In the genomic region with DNA sequence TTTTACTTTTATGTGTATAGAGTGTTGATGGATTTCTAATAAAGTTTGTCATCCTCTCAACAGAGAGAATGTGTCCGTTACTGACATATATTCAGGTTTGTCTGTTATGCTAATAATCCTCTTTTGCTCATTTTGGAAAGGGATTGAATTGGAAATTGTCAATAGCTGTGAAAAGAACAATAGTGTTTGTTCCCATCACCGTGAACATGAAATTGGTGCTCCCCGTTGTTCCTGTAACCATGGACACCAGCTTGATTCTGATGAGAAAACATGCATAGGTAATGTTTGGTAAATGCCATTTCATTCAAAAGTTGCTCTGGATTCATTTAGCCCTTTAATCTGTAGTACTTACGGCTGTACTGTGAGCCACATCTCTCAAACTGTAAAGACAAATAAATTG, we compare ENCODE assay signal across 23 cellular contexts.
"Had no signal": no experiment of that assay in that cellular context is flagged by ENCODE, and none has a peak within 500 bp of the region (broad histone marks: within the 10 kb centered on the region; RNA-seq: fewer than 3 reads in every experiment).

No MANE protein-coding gene starts in this region.

- H3K4me3 ChIP-seq: body of pancreas, left ventricle myocardium inferior, thyroid gland, upper lobe of right lung had no signal

- H3K9me3 ChIP-seq: body of pancreas, left ventricle myocardium inferior, neutrophil, thyroid gland, upper lobe of right lung had no signal

- H3K4me1 ChIP-seq: body of pancreas, left ventricle myocardium inferior, parathyroid adenoma, upper lobe of right lung had no signal

- H3K27ac ChIP-seq: body of pancreas, left ventricle myocardium inferior, neutrophil, parathyroid adenoma, thyroid gland, upper lobe of right lung had no signal

- ATAC-seq: activated CD4-positive, alpha-beta T cell treated with anti-CD3 and anti-CD28 coated beads for 36 hours; body of pancreas; esophagus mucosa; natural killer cell; right cardiac atrium; T-helper 17 cell; upper lobe of right lung had no signal

- H2AFZ ChIP-seq: parathyroid adenoma had no signal

- H3K36me3 ChIP-seq: left ventricle myocardium inferior, neutrophil, thyroid gland, upper lobe of right lung had no signal

- H3K9ac ChIP-seq: parathyroid adenoma had no signal

- H3K27me3 ChIP-seq: body of pancreas, neutrophil, thyroid gland, upper lobe of right lung had no signal

- DNase-seq: activated B cell treated with CpG ODN at 0.5 μM for 24 hours; activated CD4-positive, alpha-beta T cell treated with anti-CD3 and anti-CD28 coated beads for 36 hours; activated CD4-positive, alpha-beta T cell treated with anti-CD3 and anti-CD28 coated beads, Interleukin-2, amount 50 U/mL, for 48 hours; activated naive CD4-positive, alpha-beta T cell treated with anti-CD3 and anti-CD28 coated beads for 36 hours; activated T-cell treated with anti-CD3 and anti-CD28 coated beads, Interleukin-2, amount 50 U/mL, for 48 hours; amygdala; body of pancreas; dermis blood vessel endothelial cell; effector memory CD4-positive, alpha-beta T cell; hippocampal formation; left ventricle myocardium inferior; midbrain; natural killer cell; right cardiac atrium; stimulated activated CD4-positive, alpha-beta T cell treated with anti-CD3 and anti-CD28 coated beads, Interleukin-12 subunit alpha, Interleukin-12 subunit beta, amount 100 ng/mL, for 4 hours; stimulated activated CD4-positive, alpha-beta T cell treated with anti-CD3 and anti-CD28 coated beads, Interleukin-4, amount 100 ng/mL, for 4 hours; substantia nigra; T-helper 17 cell; thyroid gland; upper lobe of right lung had no signal

- H3K79me2 ChIP-seq: parathyroid adenoma had no signal
